In the genomic region with DNA sequence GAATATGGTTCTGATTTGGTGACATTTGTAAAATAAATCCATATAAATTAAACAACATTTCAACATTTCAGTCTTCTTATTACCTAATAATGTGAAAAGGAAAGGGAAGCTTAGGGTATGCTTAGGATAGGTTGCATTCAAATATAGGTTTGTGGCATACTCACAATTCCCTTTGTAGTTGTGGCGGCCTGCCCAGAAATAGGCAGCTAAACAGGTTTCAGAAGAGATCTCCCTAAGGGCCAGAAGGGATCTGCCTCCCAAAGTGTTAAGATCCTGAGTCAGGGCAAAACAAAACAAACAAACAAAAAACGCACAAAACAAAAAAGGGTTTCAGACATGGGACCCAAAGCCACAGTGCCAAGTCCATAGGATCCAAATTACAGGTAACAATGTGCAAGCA, we compare ENCODE assay signal across 24 cellular contexts. TPM values are rescaled to one million over a fixed set of nuclear protein-coding genes. Genes with fewer than 3 reads are reported as not detected.
"Had no signal": no experiment of that assay in that cellular context is flagged by ENCODE, and none has a peak within 500 bp of the region (broad histone marks: within the 10 kb centered on the region; RNA-seq: fewer than 3 reads in every experiment).

No MANE protein-coding gene starts in this region.

- DNase-seq: effector CD4-positive, alpha-beta T cell; endodermal cell; heart left ventricle; hippocampal formation; left colon; mammary epithelial cell; naive thymus-derived CD4-positive, alpha-beta T cell; psoas muscle; retina; right lobe of liver; stimulated activated CD4-positive, alpha-beta T cell treated with anti-CD3 and anti-CD28 coated beads, Interleukin-4, amount 100 ng/mL, for 1 hour; stimulated activated CD8-positive, alpha-beta memory T cell treated with anti-CD3 and anti-CD28 coated beads, Interleukin-4, amount 100 ng/mL, for 48 hours; stimulated activated naive CD8-positive, alpha-beta T cell treated with anti-CD3 and anti-CD28 coated beads, Interleukin-15, Interleukin-2, amounts not matched to agents 100 U/mL and 50 U/mL, for 24 hours; thyroid gland; upper lobe of left lung; uterus had no signal

- H3K9me3 Mint-ChIP-seq: stimulated activated effector memory CD8-positive, alpha-beta T cell treated with anti-CD3 and anti-CD28 coated beads, Interleukin-12 subunit alpha, Interleukin-12 subunit beta, amount 100 ng/mL, for 72 hours had no signal

- H3K36me3 Mint-ChIP-seq: naive thymus-derived CD4-positive, alpha-beta T cell; stimulated activated effector memory CD8-positive, alpha-beta T cell treated with anti-CD3 and anti-CD28 coated beads, Interleukin-12 subunit alpha, Interleukin-12 subunit beta, amount 100 ng/mL, for 72 hours had no signal

- H3K27ac ChIP-seq: coronary artery, heart left ventricle, neutrophil, psoas muscle, right lobe of liver, suprapubic skin, thyroid gland, upper lobe of left lung, uterus had no signal

- H3K4me3 ChIP-seq: coronary artery, heart left ventricle, psoas muscle, right lobe of liver, suprapubic skin, thyroid gland, upper lobe of left lung, uterus had no signal

- H3K36me3 ChIP-seq: heart left ventricle, neutrophil, right lobe of liver, suprapubic skin, thyroid gland, upper lobe of left lung, uterus had no signal

- H3K4me3 Mint-ChIP-seq: endodermal cell; naive thymus-derived CD4-positive, alpha-beta T cell; stimulated activated effector memory CD8-positive, alpha-beta T cell treated with anti-CD3 and anti-CD28 coated beads, Interleukin-12 subunit alpha, Interleukin-12 subunit beta, amount 100 ng/mL, for 72 hours had no signal

- ATAC-seq: heart left ventricle; left colon; naive thymus-derived CD4-positive, alpha-beta T cell; psoas muscle; right lobe of liver; stimulated activated effector memory CD8-positive, alpha-beta T cell treated with anti-CD3 and anti-CD28 coated beads, Interleukin-12 subunit alpha, Interleukin-12 subunit beta, amount 100 ng/mL, for 72 hours; stimulated activated naive CD8-positive, alpha-beta T cell treated with anti-CD3 and anti-CD28 coated beads, Interleukin-15, Interleukin-2, amounts not matched to agents 100 U/mL and 50 U/mL, for 24 hours had no signal

- H3K9me3 ChIP-seq: neutrophil, psoas muscle, right lobe of liver, suprapubic skin, thyroid gland, upper lobe of left lung, uterus had no signal

- H3K27ac Mint-ChIP-seq: endodermal cell; naive thymus-derived CD4-positive, alpha-beta T cell; stimulated activated effector memory CD8-positive, alpha-beta T cell treated with anti-CD3 and anti-CD28 coated beads, Interleukin-12 subunit alpha, Interleukin-12 subunit beta, amount 100 ng/mL, for 72 hours had no signal

- H3K4me1 Mint-ChIP-seq: naive thymus-derived CD4-positive, alpha-beta T cell; stimulated activated effector memory CD8-positive, alpha-beta T cell treated with anti-CD3 and anti-CD28 coated beads, Interleukin-12 subunit alpha, Interleukin-12 subunit beta, amount 100 ng/mL, for 72 hours had no signal

- H3K27me3 ChIP-seq: right lobe of liver, thyroid gland, upper lobe of left lung, uterus had no signal

- FAIRE-seq: endothelial cell of umbilical vein, frontal cortex had no signal

- H3K4me1 ChIP-seq: psoas muscle, right lobe of liver, suprapubic skin, thyroid gland, upper lobe of left lung, uterus had no signal

RNA-seq across cellular contexts. Expression of a gene that starts 41.4 kb away (rescaled TPM):
- total RNA-seq: mononuclear cell had no signal
- polyA plus RNA-seq: neural cell had no signal
